Comparison of ENCODE assay signal across 24 cellular contexts in genomic region chr1:64304744-64305143, GRCh38.
DNase-seq lines count a peak whose midpoint lies in the region; ATAC-seq, FAIRE-seq and TF ChIP-seq lines count a peak whose summit lies in the region.
"Had no signal": no experiment of that assay in that cellular context is flagged by ENCODE, and none has a peak within 500 bp of the region (broad histone marks: within the 10 kb centered on the region; RNA-seq: fewer than 3 reads in every experiment).

No MANE protein-coding gene starts in this region.

- H3K27ac ChIP-seq in mesenchymal stem cell (ENCODE audit: low read length, poor library complexity, severe bottlenecking): no peak overlapping the region
- H3K27ac ChIP-seq: BLaER1 treated with 17β-estradiol and CSF1 and Interleukin-3, amounts not matched to agents 10 nM and 100 nM had no signal

- H2BK15ac ChIP-seq in mesenchymal stem cell (ENCODE audit: low read depth, poor library complexity, severe bottlenecking): no peak overlapping the region

- no peak overlapping the region for H2BK5ac ChIP-seq in mesenchymal stem cell (ENCODE audit: low read depth, low read length, poor library complexity, severe bottlenecking)

- H3K4me1 Mint-ChIP-seq in nephron progenitor cell: peaks cover 20% of the 10 kb centered on the region
- H3K4me1 Mint-ChIP-seq: CD4-positive, alpha-beta memory T cell had no signal

- H3K23ac ChIP-seq in mesenchymal stem cell (ENCODE audit: low read length in 2 of 2): no peak overlapping the region

- H2BK120ac ChIP-seq in mesenchymal stem cell (ENCODE audit: low read depth, low read length): no peak overlapping the region

- CTCF ChIA-PET in HEK293T (lab: Yijun Ruan, JAX): no interaction called here

- no peak overlapping the region for H2BK12ac ChIP-seq in mesenchymal stem cell (ENCODE audit: low read length in 2 of 2)

- no peak overlapping the region for H3K14ac ChIP-seq in mesenchymal stem cell (ENCODE audit: low read length in 2 of 2)

- no peak overlapping the region for H2AK5ac ChIP-seq in mesenchymal stem cell (ENCODE audit: low read length, severe bottlenecking)

- H3K4ac ChIP-seq in mesenchymal stem cell (ENCODE audit: low read depth in 1 of 2, low read length in 2 of 2): no peak overlapping the region

- no peak overlapping the region for H3K4me2 ChIP-seq in mesenchymal stem cell (ENCODE audit: low read length, poor library complexity, severe bottlenecking)
- H3K4me2 ChIP-seq: BLaER1 treated with 17β-estradiol and CSF1 and Interleukin-3, amounts not matched to agents 10 nM and 100 nM had no signal

- H3K9me3 ChIP-seq in mesenchymal stem cell (ENCODE audit: control insufficient read depth, low read length): no peaks in the 10 kb centered on the region
- H3K9me3 ChIP-seq: BE2C, HAP-1 had no signal

- H3K79me1 ChIP-seq in mesenchymal stem cell (replicated peaks; ENCODE audit: low read length, poor library complexity, severe bottlenecking): no peaks in the 10 kb centered on the region

- H3K36me3 Mint-ChIP-seq in nephron progenitor cell (ENCODE audit: low read depth): no peaks in the 10 kb centered on the region
- H3K36me3 Mint-ChIP-seq: CD4-positive, alpha-beta memory T cell had no signal

- no peak overlapping the region for H3K4me3 Mint-ChIP-seq in nephron progenitor cell
- H3K4me3 Mint-ChIP-seq: CD4-positive, alpha-beta memory T cell had no signal

- H3K18ac ChIP-seq in mesenchymal stem cell (ENCODE audit: low read depth in 1 of 2, low read length in 2 of 2): no peak overlapping the region

- peaks cover 2% of the 10 kb centered on the region for H3K4me1 ChIP-seq in mesenchymal stem cell (ENCODE audit: control insufficient read depth, insufficient read depth, low read depth, low read length)
- H3K4me1 ChIP-seq: BE2C, HAP-1 had no signal

- no peaks in the 10 kb centered on the region for H3K9me3 Mint-ChIP-seq in nephron progenitor cell
- H3K9me3 Mint-ChIP-seq: CD4-positive, alpha-beta memory T cell had no signal

- no peak overlapping the region for H2AFZ ChIP-seq in mesenchymal stem cell (ENCODE audit: low read depth, low read length)

- FAIRE-seq in D721Med (lab: Jason Lieb, UNC): peak; percentile 77
- FAIRE-seq: A204.1, GM12891, H54 had no signal

- no peak for ATAC-seq in SK-N-SH treated with all-trans-retinoic acid at 6 μM for 48 hours
- no peak for ATAC-seq in GM18498 (IDR thresholded peaks at IDR 0.05; ENCODE audit: unreplicated experiment)

- POLR2A ChIA-PET in HEK293T (lab: Yijun Ruan, JAX): no interaction called here

- H4K8ac ChIP-seq in mesenchymal stem cell (ENCODE audit: low read length): no peak overlapping the region

- no peak overlapping the region for H3K4me3 ChIP-seq in mesenchymal stem cell (ENCODE audit: insufficient read depth in 1 of 2, low read depth in 1 of 2, low read length in 2 of 2)
- H3K4me3 ChIP-seq: BLaER1 treated with 17β-estradiol and CSF1 and Interleukin-3, amounts not matched to agents 10 nM and 100 nM; HAP-1 had no signal

- peaks cover 3 to 6% of the 10 kb centered on the region in 2 experiments for H3K27me3 ChIP-seq in mesenchymal stem cell (ENCODE audit: control insufficient read depth in 1 of 2, insufficient read depth in 1 of 2, low read length in 2 of 2)
- H3K27me3 ChIP-seq: BE2C; BLaER1 treated with 17β-estradiol and CSF1 and Interleukin-3, amounts not matched to agents 10 nM and 100 nM had no signal

- H3K27me3 Mint-ChIP-seq in nephron progenitor cell (ENCODE audit: low read depth, poor library complexity): peaks cover 8% of the 10 kb centered on the region

- DNase-seq in D721Med (ENCODE audit: insufficient read length, low spot score) (no peak), HEK293T (ENCODE audit: extremely low spot score) (no peak), dermis blood vessel endothelial cell (peak; percentile 27), nephron progenitor cell (no peak), mesenchymal stem cell (no peak)
- no peak for DNase-seq in activated CD4-positive, alpha-beta T cell treated with anti-CD3 and anti-CD28 coated beads for 1 hour
- DNase-seq: ACHN; AML-193; BE2C; Calu3; CD4-positive, alpha-beta memory T cell; COR-L47; DMS153; DND-41; EL; GF-D8; GOT3 had no signal

- H3K27ac Mint-ChIP-seq in nephron progenitor cell: peak overlapping the region; percentile 54
- H3K27ac Mint-ChIP-seq: CD4-positive, alpha-beta memory T cell had no signal

- no peaks in the 10 kb centered on the region for H3K36me3 ChIP-seq in mesenchymal stem cell (ENCODE audit: control insufficient read depth in 1 of 2, insufficient read depth in 2 of 2, low read depth in 1 of 2, low read length in 2 of 2)
- H3K36me3 ChIP-seq: BE2C; BLaER1 treated with 17β-estradiol and CSF1 and Interleukin-3, amounts not matched to agents 10 nM and 100 nM; HAP-1 had no signal

- H3K9ac ChIP-seq in mesenchymal stem cell (ENCODE audit: low read length): no peak overlapping the region
- H3K9ac ChIP-seq: BLaER1 treated with 17β-estradiol and CSF1 and Interleukin-3, amounts not matched to agents 10 nM and 100 nM had no signal

- TF ChIP-seq CTCF in D721Med (IDR thresholded peaks at IDR 0.05; ENCODE audit: insufficient read depth, missing control alignments) (no peak), nephron progenitor cell (IDR thresholded peaks at IDR 0.05) (no peak)

- no peak overlapping the region for H4K91ac ChIP-seq in mesenchymal stem cell (ENCODE audit: low read length)

TF ChIP-seq in HEK293T, 16 proteins besides CTCF, POLR2A, EP300 and RAD21:
- TF ChIP-seq HDGF (IDR thresholded peaks at IDR 0.05; ENCODE audit: borderline replicate concordance) (no peak), CTBP1 (IDR thresholded peaks at IDR 0.05; ENCODE audit: borderline replicate concordance) (no peak), ZNF384 (IDR thresholded peaks at IDR 0.05) (peak; percentile 36; the same call in 1 of the 2 replicates), SUZ12 (IDR thresholded peaks at IDR 0.05) (no peak), FOXM1 (IDR thresholded peaks at IDR 0.05; ENCODE audit: borderline replicate concordance) (no peak), ARNT (IDR thresholded peaks at IDR 0.05) (no peak), PKNOX1 (IDR thresholded peaks at IDR 0.05) (0 out of 2 replicates have a peak, but pooled peaks have one; percentile 68), SP1 (IDR thresholded peaks at IDR 0.05) (no peak)

TF ChIP-seq in SK-N-SH treated with all-trans-retinoic acid at 6 μM for 48 hours, 23 proteins besides CTCF, POLR2A, EP300 and RAD21 (continues in another document):
- TF ChIP-seq CSDC2 (CRISPR knock-in tag; IDR thresholded peaks at IDR 0.05) (no peak), SNAI2 (CRISPR knock-in tag; IDR thresholded peaks at IDR 0.05) (no peak), ZNF70 (CRISPR knock-in tag; IDR thresholded peaks at IDR 0.05) (no peak), ZFP3 (CRISPR knock-in tag; IDR thresholded peaks at IDR 0.05) (no peak), CREB5 (CRISPR knock-in tag; IDR thresholded peaks at IDR 0.05; ENCODE audit: low read depth) (no peak), ZC3H10 (CRISPR knock-in tag; IDR thresholded peaks at IDR 0.05) (no peak), ZFP30 (CRISPR knock-in tag; IDR thresholded peaks at IDR 0.05) (no peak), ESRRG (CRISPR knock-in tag; IDR thresholded peaks at IDR 0.05) (no peak), BACH2 (CRISPR knock-in tag; IDR thresholded peaks at IDR 0.05; ENCODE audit: borderline replicate concordance) (no peak), ZNF565 (CRISPR knock-in tag; conservative IDR thresholded peaks at IDR 0.05; ENCODE audit: low read depth) (no peak), ISL1 (CRISPR knock-in tag; IDR thresholded peaks at IDR 0.05) (no peak), PPARA (CRISPR knock-in tag; IDR thresholded peaks at IDR 0.05; ENCODE audit: borderline replicate concordance) (no peak), ZNF8 (CRISPR knock-in tag; IDR thresholded peaks at IDR 0.05) (no peak)
- TF ChIP-seq, protein P1, sequence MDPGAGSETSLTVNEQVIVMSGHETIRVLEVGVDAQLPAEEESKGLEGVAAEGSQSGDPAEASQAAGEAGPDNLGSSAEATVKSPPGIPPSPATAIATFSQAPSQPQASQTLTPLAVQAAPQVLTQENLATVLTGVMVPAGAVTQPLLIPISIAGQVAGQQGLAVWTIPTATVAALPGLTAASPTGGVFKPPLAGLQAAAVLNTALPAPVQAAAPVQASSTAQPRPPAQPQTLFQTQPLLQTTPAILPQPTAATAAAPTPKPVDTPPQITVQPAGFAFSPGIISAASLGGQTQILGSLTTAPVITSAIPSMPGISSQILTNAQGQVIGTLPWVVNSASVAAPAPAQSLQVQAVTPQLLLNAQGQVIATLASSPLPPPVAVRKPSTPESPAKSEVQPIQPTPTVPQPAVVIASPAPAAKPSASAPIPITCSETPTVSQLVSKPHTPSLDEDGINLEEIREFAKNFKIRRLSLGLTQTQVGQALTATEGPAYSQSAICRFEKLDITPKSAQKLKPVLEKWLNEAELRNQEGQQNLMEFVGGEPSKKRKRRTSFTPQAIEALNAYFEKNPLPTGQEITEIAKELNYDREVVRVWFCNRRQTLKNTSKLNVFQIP (CRISPR knock-in tag; IDR thresholded peaks at IDR 0.05; ENCODE audit: borderline replicate concordance, low read depth): no peak
- TF ChIP-seq, protein P2, sequence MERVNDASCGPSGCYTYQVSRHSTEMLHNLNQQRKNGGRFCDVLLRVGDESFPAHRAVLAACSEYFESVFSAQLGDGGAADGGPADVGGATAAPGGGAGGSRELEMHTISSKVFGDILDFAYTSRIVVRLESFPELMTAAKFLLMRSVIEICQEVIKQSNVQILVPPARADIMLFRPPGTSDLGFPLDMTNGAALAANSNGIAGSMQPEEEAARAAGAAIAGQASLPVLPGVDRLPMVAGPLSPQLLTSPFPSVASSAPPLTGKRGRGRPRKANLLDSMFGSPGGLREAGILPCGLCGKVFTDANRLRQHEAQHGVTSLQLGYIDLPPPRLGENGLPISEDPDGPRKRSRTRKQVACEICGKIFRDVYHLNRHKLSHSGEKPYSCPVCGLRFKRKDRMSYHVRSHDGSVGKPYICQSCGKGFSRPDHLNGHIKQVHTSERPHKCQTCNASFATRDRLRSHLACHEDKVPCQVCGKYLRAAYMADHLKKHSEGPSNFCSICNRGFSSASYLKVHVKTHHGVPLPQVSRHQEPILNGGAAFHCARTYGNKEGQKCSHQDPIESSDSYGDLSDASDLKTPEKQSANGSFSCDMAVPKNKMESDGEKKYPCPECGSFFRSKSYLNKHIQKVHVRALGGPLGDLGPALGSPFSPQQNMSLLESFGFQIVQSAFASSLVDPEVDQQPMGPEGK (CRISPR knock-in tag; IDR thresholded peaks at IDR 0.05; ENCODE audit: borderline replicate concordance): no peak
